9 cellular contexts compared by ENCODE assay signal in genomic region chr6:30169658-30170614, GRCh38. TPM values are rescaled to one million over a fixed set of nuclear protein-coding genes. Genes with fewer than 3 reads are reported as not detected.
DNase-seq lines count a peak whose midpoint lies in the region; ATAC-seq and TF ChIP-seq lines count a peak whose summit lies in the region.
"Had no signal": no experiment of that assay in that cellular context is flagged by ENCODE, and none has a peak within 500 bp of the region (broad histone marks: within the 10 kb centered on the region; RNA-seq: fewer than 3 reads in every experiment).

No MANE protein-coding gene starts in this region.

- H3K27ac ChIP-seq in upper lobe of right lung, result no peak overlapping the region

- ATAC-seq in upper lobe of right lung, result peak; percentile 87
- ATAC-seq in HG03095 (IDR thresholded peaks at IDR 0.05; ENCODE audit: unreplicated experiment), result no peak
- ATAC-seq in GM19324 (IDR thresholded peaks at IDR 0.05; ENCODE audit: low FRiP score, unreplicated experiment), result no peak

- no peaks in the 10 kb centered on the region for H3K36me3 ChIP-seq in upper lobe of right lung

- no peak overlapping the region for H3K4me3 ChIP-seq in cardiac fibroblast (replicated peaks in 1 of 2; ENCODE audit: low read depth in 2 of 2, low read length in 2 of 2)
- H3K4me3 ChIP-seq in upper lobe of right lung, result no peak overlapping the region

- intact Hi-C loops in upper lobe of right lung (cut with DNase I), result no loop called here

- TF ChIP-seq CTCF in cardiac fibroblast (IDR thresholded peaks at IDR 0.05; ENCODE audit: low read depth, low read length) (peak; percentile 84), upper lobe of right lung (IDR thresholded peaks at IDR 0.05) (peak; percentile 86)

- H3K4me1 ChIP-seq in upper lobe of right lung, result peaks cover 10% of the 10 kb centered on the region

- peak; percentile 68 for DNase-seq in COLO829 (ENCODE audit: low spot score)
- peak; percentile 44 for DNase-seq in H4 (ENCODE audit: low spot score)
- DNase-seq in NOMO-1 (lab: John Stamatoyannopoulos, UW; ENCODE audit: unreplicated experiment in 2 of 2), result peak; percentile 19 to 61
- peak; percentile 73 to 75 for DNase-seq in cardiac fibroblast (ENCODE audit: low read depth in 2 of 2)
- DNase-seq in kidney tubule cell (ENCODE audit: low spot score), result peak; percentile 61
- DNase-seq in upper lobe of right lung, result no peak

- peaks cover 55% of the 10 kb centered on the region for H3K27me3 ChIP-seq in upper lobe of right lung

- no peaks in the 10 kb centered on the region for H3K9me3 ChIP-seq in upper lobe of right lung

RNA-seq across cellular contexts. Expression of gene TRIM15, which starts 6.6 kb away (rescaled TPM):
- 0.04 TPM in 1 of 2 replicates, not detected in the other for total RNA-seq in H4 (2014; rRNA removed; shearing (Covaris generic))
- total RNA-seq in upper lobe of right lung, result not detected

RNA-seq across cellular contexts. Expression of gene TRIM10, which starts 8.9 kb away (rescaled TPM):
- not detected in 2 replicates for total RNA-seq in H4 (2014; rRNA removed; shearing (Covaris generic))
- not detected for total RNA-seq in upper lobe of right lung

RNA-seq across cellular contexts. Expression of gene TRIM40, which starts 34.0 kb away (rescaled TPM):
- total RNA-seq in H4 (2014; rRNA removed; shearing (Covaris generic)), result not detected in 2 replicates
- not detected for total RNA-seq in upper lobe of right lung
- total RNA-seq: T-helper 1 cell treated with Interleukin-12 subunit alpha and Interleukin-12 subunit beta and Interleukin-4 antibody, amounts not matched to agents 30 ng/mL and 1 ng/mL, for 36 hours had no signal

RNA-seq across cellular contexts. Expression of gene TRIM26, which starts 43.3 kb away (rescaled TPM):
- 39.6 and 50.5 TPM in 2 replicates for total RNA-seq in H4 (2014; rRNA removed; shearing (Covaris generic))
- total RNA-seq in upper lobe of right lung, result 48.1 TPM

RNA-seq across cellular contexts. Expression of gene TRIM31, which starts 57.0 kb away (rescaled TPM):
- 0.12 TPM in 1 of 2 replicates, not detected in the other for total RNA-seq in H4 (2014; rRNA removed; shearing (Covaris generic))
- total RNA-seq in upper lobe of right lung, result 0.35 TPM
- total RNA-seq: T-helper 1 cell treated with Interleukin-12 subunit alpha and Interleukin-12 subunit beta and Interleukin-4 antibody, amounts not matched to agents 30 ng/mL and 1 ng/mL, for 36 hours had no signal
